ENCODE assay signal across 3 cellular contexts in genomic region chr5:155998258-155998657, GRCh38.
TF ChIP-seq lines count a peak whose summit lies in the region.

No MANE protein-coding gene starts in this region.

TF ChIP-seq in A549, 52 proteins besides CTCF, POLR2A, EP300 and RAD21:
- TF ChIP-seq RCOR1 (IDR thresholded peaks at IDR 0.05; ENCODE audit: low read depth, low read length) (no peak), ZC3H11A (IDR thresholded peaks at IDR 0.05) (no peak), MAFK (IDR thresholded peaks at IDR 0.05; ENCODE audit: partially characterized antibody) (peak; percentile 95), HES2 (IDR thresholded peaks at IDR 0.05) (no peak), HOXB5 (CRISPR knock-in tag; IDR thresholded peaks at IDR 0.05) (no peak), SMC3 (IDR thresholded peaks at IDR 0.05) (no peak)

TF ChIP-seq in IMR-90, 13 proteins besides CTCF, POLR2A, EP300 and RAD21:
- TF ChIP-seq CEBPB (IDR thresholded peaks at IDR 0.05; ENCODE audit: low read depth, low read length): no peak
- TF ChIP-seq MAFK (IDR thresholded peaks at IDR 0.05; ENCODE audit: low read depth, low read length): peak; percentile 97

TF ChIP-seq in K562, 482 proteins besides CTCF, POLR2A, EP300 and RAD21:
- TF ChIP-seq SIX5 (IDR thresholded peaks at IDR 0.05; ENCODE audit: borderline replicate concordance in 1 of 2, insufficient read depth in 1 of 2, low read depth in 1 of 2, low read length in 2 of 2): no peak
- no peak for TF ChIP-seq ZNF444 (CRISPR knock-in tag; IDR thresholded peaks at IDR 0.05)
- TF ChIP-seq ZNF232 (CRISPR knock-in tag; IDR thresholded peaks at IDR 0.05): no peak
- no peak for TF ChIP-seq ERF (CRISPR knock-in tag; IDR thresholded peaks at IDR 0.05)
- TF ChIP-seq TAL1 (IDR thresholded peaks at IDR 0.05): no peak
- TF ChIP-seq ZZZ3 (IDR thresholded peaks at IDR 0.05): no peak
- no peak for TF ChIP-seq TAF7 (tag; IDR thresholded peaks at IDR 0.05)
- TF ChIP-seq FOSL1 (tag; conservative IDR thresholded peaks at IDR 0.05): no peak
- TF ChIP-seq RUNX1 (IDR thresholded peaks at IDR 0.05; ENCODE audit: low read depth): no peak
- no peak for TF ChIP-seq NCOA1 (IDR thresholded peaks at IDR 0.05; ENCODE audit: low read depth)
- TF ChIP-seq ZNF699 (CRISPR knock-in tag; IDR thresholded peaks at IDR 0.05; ENCODE audit: insufficient replicate concordance): no peak
- peak; percentile 83 for TF ChIP-seq MAFK (IDR thresholded peaks at IDR 0.05; ENCODE audit: low read length)
- TF ChIP-seq ESRRA (IDR thresholded peaks at IDR 0.05; ENCODE audit: borderline replicate concordance, low read depth): no peak
- no peak for TF ChIP-seq CHCHD3 (CRISPR knock-in tag; IDR thresholded peaks at IDR 0.05)
- TF ChIP-seq TBL1XR1 (IDR thresholded peaks at IDR 0.05; ENCODE audit: low read length in 2 of 2): no peak
- TF ChIP-seq ZNF316 (IDR thresholded peaks at IDR 0.05): peak; percentile 67
- TF ChIP-seq PYGO2 (tag; IDR thresholded peaks at IDR 0.05): no peak
- no peak for TF ChIP-seq ZNF785 (CRISPR knock-in tag; IDR thresholded peaks at IDR 0.05)
- TF ChIP-seq BRD9 (IDR thresholded peaks at IDR 0.05; ENCODE audit: low read depth, partially characterized antibody): no peak
- no peak for TF ChIP-seq ZNF589 (CRISPR knock-in tag; IDR thresholded peaks at IDR 0.05; ENCODE audit: low read depth)
- TF ChIP-seq MAFF (IDR thresholded peaks at IDR 0.05; ENCODE audit: low read length): peak; percentile 85
- no peak for TF ChIP-seq NCOA2 (IDR thresholded peaks at IDR 0.05; ENCODE audit: partially characterized antibody in 2 of 2)
- no peak for TF ChIP-seq ZNF24 (IDR thresholded peaks at IDR 0.05)
- TF ChIP-seq HMGXB4 (CRISPR knock-in tag; IDR thresholded peaks at IDR 0.05): no peak
- peak; percentile 43; the same call in 1 of the 2 replicates for TF ChIP-seq C11orf30 (IDR thresholded peaks at IDR 0.05; ENCODE audit: low read depth)
- no peak for TF ChIP-seq CHD7 (IDR thresholded peaks at IDR 0.05; ENCODE audit: low read depth, low read length)
- no peak for TF ChIP-seq NR2C2 (CRISPR knock-in tag; IDR thresholded peaks at IDR 0.05)
- TF ChIP-seq NR2C2 (tag; IDR thresholded peaks at IDR 0.05): no peak
- peak; percentile 62 for TF ChIP-seq MAFG (tag; conservative IDR thresholded peaks at IDR 0.05)
- no peak for TF ChIP-seq ZNF41 (CRISPR knock-in tag; conservative IDR thresholded peaks at IDR 0.05)
- no peak for TF ChIP-seq ZNF354B (CRISPR knock-in tag; IDR thresholded peaks at IDR 0.05)
